In the genomic region with DNA sequence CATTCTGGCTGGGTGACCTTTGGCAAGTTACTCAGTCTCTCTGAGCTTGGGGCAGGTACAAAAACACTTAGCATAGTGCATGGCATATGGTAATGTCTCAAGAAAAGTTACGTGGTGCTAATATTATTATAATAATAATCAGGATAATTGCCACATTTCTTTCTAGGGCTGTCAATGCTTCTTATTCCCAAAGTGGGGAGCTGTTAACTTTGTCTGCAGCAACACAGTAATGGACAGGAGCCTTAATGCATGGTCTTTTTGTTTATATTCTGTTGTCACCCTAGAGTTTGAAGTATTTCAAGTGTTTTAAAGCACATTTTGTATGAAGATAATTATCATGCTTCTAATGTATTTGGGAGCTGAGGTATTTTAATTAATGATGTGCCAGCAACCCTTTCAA, we compare ENCODE assay signal across 16 cellular contexts.
DNase-seq lines count a peak whose midpoint lies in the region; ATAC-seq and TF ChIP-seq lines count a peak whose summit lies in the region.
"Had no signal": no experiment of that assay in that cellular context is flagged by ENCODE, and none has a peak within 500 bp of the region (broad histone marks: within the 10 kb centered on the region; RNA-seq: fewer than 3 reads in every experiment).

No MANE protein-coding gene starts in this region.

- no peak overlapping the region for H3K27ac Mint-ChIP-seq in type B pancreatic cell
- H3K27ac Mint-ChIP-seq: activated CD4-positive, alpha-beta T cell treated with anti-CD3 and anti-CD28 coated beads, Interleukin-2, amount 10 ng/mL, durations not matched to agents 7 days and 5 days; CD8-positive, alpha-beta memory T cell had no signal

- no peaks in the 10 kb centered on the region for H3K9me3 Mint-ChIP-seq in type B pancreatic cell
- H3K9me3 Mint-ChIP-seq: activated CD4-positive, alpha-beta T cell treated with anti-CD3 and anti-CD28 coated beads, Interleukin-2, amount 10 ng/mL, durations not matched to agents 7 days and 5 days; CD8-positive, alpha-beta memory T cell had no signal

- DNase-seq in cardiac muscle cell (ENCODE audit: low read depth in 1 of 2, low spot score in 1 of 2) (peak; percentile 12 to 50), right atrium auricular region (ENCODE audit: low spot score) (no peak), RWPE2 (ENCODE audit: low spot score) (no peak), fibroblast of villous mesenchyme (ENCODE audit: low read depth) (peak; percentile 10), type B pancreatic cell (ENCODE audit: extremely low spot score, unreplicated experiment) (no peak), NCI-H748 treated with DMSO at 0.1 percent for 48 hours (lab: John Stamatoyannopoulos, UW) (no peak)
- DNase-seq: activated CD4-positive, alpha-beta T cell treated with anti-CD3 and anti-CD28 coated beads, Interleukin-2, amount 10 ng/mL, durations not matched to agents 7 days and 5 days; activated T-cell treated with anti-CD3 and anti-CD28 coated beads, Interleukin-2, amount 50 U/mL, for 48 hours; CD8-positive, alpha-beta memory T cell; cortex of kidney; H7; NCI-H510A; pancreas; T-helper 2 cell had no signal

- no peaks in the 10 kb centered on the region for H3K27me3 Mint-ChIP-seq in type B pancreatic cell

- H3K4me1 ChIP-seq in cardiac muscle cell (ENCODE audit: low read depth) (no peaks in the 10 kb centered on the region), right atrium auricular region (no peaks in the 10 kb centered on the region), RWPE2 (ENCODE audit: insufficient read depth, poor library complexity, severe bottlenecking) (peaks cover 9% of the 10 kb centered on the region)

- no peaks in the 10 kb centered on the region for H3K9me3 ChIP-seq in cardiac muscle cell (ENCODE audit: low read depth)
- H3K9me3 ChIP-seq in right atrium auricular region = no peaks in the 10 kb centered on the region
- no peaks in the 10 kb centered on the region for H3K9me3 ChIP-seq in RWPE2 (ENCODE audit: severe bottlenecking)
- H3K9me3 ChIP-seq: pancreas had no signal

- no peak overlapping the region for H3K27ac ChIP-seq in cardiac muscle cell
- no peak overlapping the region for H3K27ac ChIP-seq in right atrium auricular region
- no peak overlapping the region for H3K27ac ChIP-seq in RWPE2 (ENCODE audit: poor library complexity, severe bottlenecking)
- H3K27ac ChIP-seq: pancreas had no signal

- no peak for ATAC-seq in RWPE2 (ENCODE audit: low read depth)
- ATAC-seq in GM19395 (IDR thresholded peaks at IDR 0.05; ENCODE audit: unreplicated experiment) = no peak
- ATAC-seq in HG02938 (IDR thresholded peaks at IDR 0.05; ENCODE audit: unreplicated experiment) = no peak
- ATAC-seq: pancreas had no signal

- TF ChIP-seq CTCF in cardiac muscle cell (IDR thresholded peaks at IDR 0.05; ENCODE audit: low read depth, low read length) (peak; percentile 50), right atrium auricular region (IDR thresholded peaks at IDR 0.05) (peak in 1 of 2 donors; percentile 17), RWPE2 (IDR thresholded peaks at IDR 0.05; ENCODE audit: poor library complexity, severe bottlenecking) (peak; percentile 8), fibroblast of villous mesenchyme (IDR thresholded peaks at IDR 0.05; ENCODE audit: insufficient read depth, low read depth, low read length) (peak; percentile 45), type B pancreatic cell (conservative IDR thresholded peaks at IDR 0.05) (peak; percentile 38)

- H3K4me1 Mint-ChIP-seq in type B pancreatic cell (ENCODE audit: unreplicated experiment) = no peaks in the 10 kb centered on the region
- H3K4me1 Mint-ChIP-seq: activated CD4-positive, alpha-beta T cell treated with anti-CD3 and anti-CD28 coated beads, Interleukin-2, amount 10 ng/mL, durations not matched to agents 7 days and 5 days; CD8-positive, alpha-beta memory T cell had no signal

- H3K4me3 ChIP-seq in cardiac muscle cell (no peak overlapping the region), right atrium auricular region (no peak overlapping the region), RWPE2 (ENCODE audit: severe bottlenecking) (no peak overlapping the region), fibroblast of villous mesenchyme (ENCODE audit: low read depth, low read length) (no peak overlapping the region)
- H3K4me3 ChIP-seq: pancreas had no signal

- peaks cover 4% of the 10 kb centered on the region for H3K36me3 Mint-ChIP-seq in type B pancreatic cell
- H3K36me3 Mint-ChIP-seq: CD8-positive, alpha-beta memory T cell had no signal

- no peaks in the 10 kb centered on the region for H3K27me3 ChIP-seq in cardiac muscle cell
- no peaks in the 10 kb centered on the region for H3K27me3 ChIP-seq in right atrium auricular region
- no peaks in the 10 kb centered on the region for H3K27me3 ChIP-seq in RWPE2 (ENCODE audit: insufficient read depth, poor library complexity, severe bottlenecking)
- H3K27me3 ChIP-seq: pancreas had no signal

- no peak overlapping the region for H3K4me3 Mint-ChIP-seq in type B pancreatic cell
- H3K4me3 Mint-ChIP-seq: activated CD4-positive, alpha-beta T cell treated with anti-CD3 and anti-CD28 coated beads, Interleukin-2, amount 10 ng/mL, durations not matched to agents 7 days and 5 days; CD8-positive, alpha-beta memory T cell had no signal

- H3K36me3 ChIP-seq in cardiac muscle cell (no peaks in the 10 kb centered on the region), right atrium auricular region (no peaks in the 10 kb centered on the region), RWPE2 (ENCODE audit: low read depth) (no peaks in the 10 kb centered on the region)
- H3K36me3 ChIP-seq: pancreas had no signal

Comparison
In these comparisons a context has a peak if more than half of its experiments do, and no peak if none do; other contexts are left out.
1. DNase-seq: peak in cardiac muscle cell (2 of 2) and fibroblast of villous mesenchyme (single experiment); none in right atrium auricular region (single experiment), RWPE2 (single experiment), type B pancreatic cell (single experiment) and NCI-H748 treated with DMSO at 0.1 percent for 48 hours (single experiment).